Comparison of ENCODE assay signal across 17 cellular contexts in the genomic region with DNA sequence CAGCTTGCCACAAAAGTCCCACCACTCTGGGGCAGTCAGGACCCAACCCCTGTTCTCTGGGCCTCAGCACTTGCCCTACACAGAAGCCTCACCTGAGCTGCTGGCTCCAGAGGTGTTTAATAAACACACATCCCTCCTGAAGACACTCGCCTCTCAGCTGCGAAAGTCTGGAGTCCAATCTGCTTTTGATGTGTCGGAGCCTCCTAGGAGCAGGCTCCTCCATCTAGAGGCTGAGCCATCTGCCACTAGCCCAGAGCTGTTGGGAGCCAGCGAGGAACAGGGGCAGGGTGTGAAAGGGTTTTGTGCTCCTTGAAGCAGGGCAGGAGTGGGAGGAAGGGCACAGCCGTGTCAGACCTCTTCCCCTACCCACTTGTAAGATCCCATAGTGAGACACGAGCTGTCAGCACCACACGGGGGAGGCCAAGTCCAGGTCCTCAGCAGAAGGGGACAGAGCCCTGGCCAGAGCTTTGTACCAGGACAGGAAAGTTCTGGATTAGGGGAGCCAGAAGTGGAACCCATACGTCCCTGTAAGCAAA.
DNase-seq lines count a peak whose midpoint lies in the region; ATAC-seq, FAIRE-seq and TF ChIP-seq lines count a peak whose summit lies in the region.
"Had no signal": no experiment of that assay in that cellular context is flagged by ENCODE, and none has a peak within 500 bp of the region (broad histone marks: within the 10 kb centered on the region; RNA-seq: fewer than 3 reads in every experiment).

No MANE protein-coding gene starts in this region.

- no peak for FAIRE-seq in K562 (lab: Jason Lieb, UNC)
- FAIRE-seq: A204.1 had no signal

- in situ Hi-C loops in K562 (cut with MboI) = no loop called here

- DNase-seq in NCI-H345 treated with DMSO at 0.1 percent for 48 hours (lab: John Stamatoyannopoulos, UW; ENCODE audit: unreplicated experiment) = peak; percentile 75
- no peak for DNase-seq in NCI-H345 (lab: John Stamatoyannopoulos, UW)
- peak; percentile 80 to 88 for DNase-seq in NCI-H524 (lab: John Stamatoyannopoulos, UW)
- no peak for DNase-seq in K562 (ENCODE audit: extremely low read depth in 1 of 4, low spot score in 3 of 4)
- DNase-seq in posterior vena cava (ENCODE audit: low spot score) = peak; percentile 68
- no peak for DNase-seq in activated CD4-positive, alpha-beta T cell treated with anti-CD3 and anti-CD28 coated beads, Interleukin-2, amount 50 U/mL, for 48 hours
- DNase-seq in stimulated activated effector memory CD8-positive, alpha-beta T cell treated with anti-CD3 and anti-CD28 coated beads, Interleukin-12 subunit alpha, Interleukin-12 subunit beta, amount 100 ng/mL, for 72 hours (ENCODE audit: low spot score in 2 of 2) = no peak
- DNase-seq: H9, HFFc6, KG1, NCI-H226, SHP77 had no signal

- H3K27ac Mint-ChIP-seq in stimulated activated effector memory CD8-positive, alpha-beta T cell treated with anti-CD3 and anti-CD28 coated beads, Interleukin-12 subunit alpha, Interleukin-12 subunit beta, amount 100 ng/mL, for 72 hours = no peak overlapping the region
- H3K27ac Mint-ChIP-seq: B cell; H9; HFFc6; T-helper 1 cell treated with Interleukin-12 subunit alpha and Interleukin-12 subunit beta and Interleukin-4 antibody, amounts not matched to agents 30 μg/mL and 1 μg/mL, for 36 hours had no signal

- peak in 1 of 2 experiments; percentile 9; a peak in 1 of 4 replicates for TF ChIP-seq RAD21 in K562 (CRISPR knock-in tag; conservative IDR thresholded peaks at IDR 0.05 in 1 of 2, IDR thresholded peaks at IDR 0.05 in 1 of 2)

- peaks cover 7 to 35% of the 10 kb centered on the region in 2 experiments; a peak in 3 of 5 replicates for H3K27me3 ChIP-seq in K562 (ENCODE audit: control insufficient read depth in 2 of 2, insufficient read depth in 2 of 2, low read length in 2 of 2)

- H3K36me3 Mint-ChIP-seq in stimulated activated effector memory CD8-positive, alpha-beta T cell treated with anti-CD3 and anti-CD28 coated beads, Interleukin-12 subunit alpha, Interleukin-12 subunit beta, amount 100 ng/mL, for 72 hours = no peaks in the 10 kb centered on the region
- H3K36me3 Mint-ChIP-seq: CD14-positive monocyte had no signal

- no TSS peak for BruUV-seq in K562 (replicated peaks; lab: Mats Ljungman, UMichigan)

- H3K4me2 ChIP-seq in K562 (ENCODE audit: insufficient read depth, low read length) = no peak overlapping the region

- intact Hi-C loops in K562 (cut with micrococcal nuclease) = no loop called here
- intact Hi-C loops in posterior vena cava (cut with DNase I) = no loop called here

- POLR2A ChIA-PET in K562 (lab: Yijun Ruan, JAX) = interaction anchor here (0.7 to 1.1 kb wide), 3 partner anchors 9 to 102 kb away, joined by 3 read pairs; no protein-coding TSS in a partner anchor

- WGBS in K562 (ENCODE audit: insufficient coverage, low coverage, missing lambda C conversion rate) = 0% methylated on average over 8 of the region's 8 CpGs

- peak; percentile 22; the same call in 1 of the 3 replicates for ATAC-seq in K562
- no peak for ATAC-seq in GM18861 (IDR thresholded peaks at IDR 0.05; ENCODE audit: unreplicated experiment)
- no peak for ATAC-seq in stimulated activated effector memory CD8-positive, alpha-beta T cell treated with anti-CD3 and anti-CD28 coated beads, Interleukin-12 subunit alpha, Interleukin-12 subunit beta, amount 100 ng/mL, for 72 hours

- H4K20me1 ChIP-seq in K562 (replicated peaks; ENCODE audit: control insufficient read depth, insufficient read depth, low read length) = 0 out of 2 replicates have a peak, but pooled peaks cover 6% of the 10 kb centered on the region

- CTCF ChIA-PET in K562 (lab: Yijun Ruan, JAX; ENCODE audit: low intra/inter-chr PET ratio) = no interaction called here

- no peaks in the 10 kb centered on the region for H3K9me1 ChIP-seq in K562 (ENCODE audit: control insufficient read depth, insufficient read depth, low read length)

- no peak overlapping the region for H3K9ac ChIP-seq in K562 (ENCODE audit: insufficient read depth in 1 of 2, low read depth in 2 of 2, low read length in 2 of 2)

- no peaks in the 10 kb centered on the region for H3K79me2 ChIP-seq in K562 (ENCODE audit: control insufficient read depth, insufficient read depth, low read length)

- TF ChIP-seq EP300 in K562 (IDR thresholded peaks at IDR 0.05; ENCODE audit: low read length) = no peak

- H2AFZ ChIP-seq in K562 (ENCODE audit: low read depth, low read length) = no peak overlapping the region

- TF ChIP-seq POLR2A in K562 (conservative IDR thresholded peaks at IDR 0.05) = no peak

- no peaks in the 10 kb centered on the region for H3K4me1 ChIP-seq in K562 (replicated peaks in 1 of 2; ENCODE audit: control insufficient read depth in 2 of 2, insufficient read depth in 2 of 2, low read length in 2 of 2)

- H3K9me3 ChIP-seq in K562 (replicated peaks; ENCODE audit: control insufficient read depth, insufficient read depth, low read depth, low read length) = no peaks in the 10 kb centered on the region

- H3K4me3 Mint-ChIP-seq in stimulated activated effector memory CD8-positive, alpha-beta T cell treated with anti-CD3 and anti-CD28 coated beads, Interleukin-12 subunit alpha, Interleukin-12 subunit beta, amount 100 ng/mL, for 72 hours = no peak overlapping the region
- H3K4me3 Mint-ChIP-seq: B cell; CD14-positive monocyte; H9; HFFc6; T-helper 1 cell treated with Interleukin-12 subunit alpha and Interleukin-12 subunit beta and Interleukin-4 antibody, amounts not matched to agents 30 μg/mL and 1 μg/mL, for 36 hours had no signal

- no peaks in the 10 kb centered on the region for H3K4me1 Mint-ChIP-seq in stimulated activated effector memory CD8-positive, alpha-beta T cell treated with anti-CD3 and anti-CD28 coated beads, Interleukin-12 subunit alpha, Interleukin-12 subunit beta, amount 100 ng/mL, for 72 hours
- H3K4me1 Mint-ChIP-seq: B cell, CD14-positive monocyte had no signal

- no peak overlapping the region for H3K4me3 ChIP-seq in K562

- no peaks in the 10 kb centered on the region for H3K36me3 ChIP-seq in K562 (ENCODE audit: control insufficient read depth, insufficient read depth, low read length)

- no peaks in the 10 kb centered on the region for H3K9me3 Mint-ChIP-seq in stimulated activated effector memory CD8-positive, alpha-beta T cell treated with anti-CD3 and anti-CD28 coated beads, Interleukin-12 subunit alpha, Interleukin-12 subunit beta, amount 100 ng/mL, for 72 hours
- H3K9me3 Mint-ChIP-seq: CD14-positive monocyte; HFFc6; T-helper 1 cell treated with Interleukin-12 subunit alpha and Interleukin-12 subunit beta and Interleukin-4 antibody, amounts not matched to agents 30 μg/mL and 1 μg/mL, for 36 hours had no signal

- 0 out of 6 replicates have a peak, but pooled peaks of 1 of the 3 experiments have one; percentile 11 for TF ChIP-seq CTCF in K562 (IDR thresholded peaks at IDR 0.05 in 2 of 3, conservative IDR thresholded peaks at IDR 0.05 in 1 of 3; ENCODE audit: insufficient read depth in 2 of 3, low read depth in 1 of 3, low read length in 3 of 3)

- no peak overlapping the region for H3K27ac ChIP-seq in K562 (ENCODE audit: extremely low read depth, low read depth, low read length)

TF ChIP-seq in K562, 482 proteins besides CTCF, POLR2A, EP300 and RAD21:
- TF ChIP-seq MTA2 (IDR thresholded peaks at IDR 0.05; ENCODE audit: low read depth) (no peak), TCF3 (CRISPR knock-in tag; IDR thresholded peaks at IDR 0.05) (no peak), TCF7L2 (IDR thresholded peaks at IDR 0.05; ENCODE audit: low read depth, low read length) (no peak), ZNF184 (CRISPR knock-in tag; IDR thresholded peaks at IDR 0.05) (no peak), PML (IDR thresholded peaks at IDR 0.05; ENCODE audit: low read length) (no peak)
- TF ChIP-seq, protein P1, sequence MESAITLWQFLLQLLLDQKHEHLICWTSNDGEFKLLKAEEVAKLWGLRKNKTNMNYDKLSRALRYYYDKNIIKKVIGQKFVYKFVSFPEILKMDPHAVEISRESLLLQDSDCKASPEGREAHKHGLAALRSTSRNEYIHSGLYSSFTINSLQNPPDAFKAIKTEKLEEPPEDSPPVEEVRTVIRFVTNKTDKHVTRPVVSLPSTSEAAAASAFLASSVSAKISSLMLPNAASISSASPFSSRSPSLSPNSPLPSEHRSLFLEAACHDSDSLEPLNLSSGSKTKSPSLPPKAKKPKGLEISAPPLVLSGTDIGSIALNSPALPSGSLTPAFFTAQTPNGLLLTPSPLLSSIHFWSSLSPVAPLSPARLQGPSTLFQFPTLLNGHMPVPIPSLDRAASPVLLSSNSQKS (CRISPR knock-in tag; IDR thresholded peaks at IDR 0.05) = no peak
- TF ChIP-seq, protein P2, sequence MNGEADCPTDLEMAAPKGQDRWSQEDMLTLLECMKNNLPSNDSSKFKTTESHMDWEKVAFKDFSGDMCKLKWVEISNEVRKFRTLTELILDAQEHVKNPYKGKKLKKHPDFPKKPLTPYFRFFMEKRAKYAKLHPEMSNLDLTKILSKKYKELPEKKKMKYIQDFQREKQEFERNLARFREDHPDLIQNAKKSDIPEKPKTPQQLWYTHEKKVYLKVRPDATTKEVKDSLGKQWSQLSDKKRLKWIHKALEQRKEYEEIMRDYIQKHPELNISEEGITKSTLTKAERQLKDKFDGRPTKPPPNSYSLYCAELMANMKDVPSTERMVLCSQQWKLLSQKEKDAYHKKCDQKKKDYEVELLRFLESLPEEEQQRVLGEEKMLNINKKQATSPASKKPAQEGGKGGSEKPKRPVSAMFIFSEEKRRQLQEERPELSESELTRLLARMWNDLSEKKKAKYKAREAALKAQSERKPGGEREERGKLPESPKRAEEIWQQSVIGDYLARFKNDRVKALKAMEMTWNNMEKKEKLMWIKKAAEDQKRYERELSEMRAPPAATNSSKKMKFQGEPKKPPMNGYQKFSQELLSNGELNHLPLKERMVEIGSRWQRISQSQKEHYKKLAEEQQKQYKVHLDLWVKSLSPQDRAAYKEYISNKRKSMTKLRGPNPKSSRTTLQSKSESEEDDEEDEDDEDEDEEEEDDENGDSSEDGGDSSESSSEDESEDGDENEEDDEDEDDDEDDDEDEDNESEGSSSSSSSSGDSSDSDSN (IDR thresholded peaks at IDR 0.05; ENCODE audit: borderline replicate concordance in 1 of 2, low read depth in 2 of 2, low read length in 2 of 2) = no peak

Comparison
In these comparisons a context has a peak if more than half of its experiments do, and no peak if none do; other contexts are left out.
1. DNase-seq: peak in NCI-H345 treated with DMSO at 0.1 percent for 48 hours (single experiment), NCI-H524 (2 of 2) and posterior vena cava (single experiment); none in NCI-H345 (single experiment), K562 (0 of 4), activated CD4-positive, alpha-beta T cell treated with anti-CD3 and anti-CD28 coated beads, Interleukin-2, amount 50 U/mL, for 48 hours (0 of 2) and stimulated activated effector memory CD8-positive, alpha-beta T cell treated with anti-CD3 and anti-CD28 coated beads, Interleukin-12 subunit alpha, Interleukin-12 subunit beta, amount 100 ng/mL, for 72 hours (0 of 2).